ENCODE assay signal across 1 cellular context in genomic region chr11:61847914-61848581, GRCh38.
TF ChIP-seq lines count a peak whose summit lies in the region.

No MANE protein-coding gene starts in this region.

TF ChIP-seq in HEK293T, 16 proteins besides CTCF, POLR2A, EP300 and RAD21 (continued from another document):
- TF ChIP-seq ARNT (IDR thresholded peaks at IDR 0.05) (no peak), CTBP1 (IDR thresholded peaks at IDR 0.05; ENCODE audit: borderline replicate concordance) (no peak), FOXK2 (IDR thresholded peaks at IDR 0.05) (no peak), L3MBTL2 (conservative IDR thresholded peaks at IDR 0.05) (no peak), ELF4 (IDR thresholded peaks at IDR 0.05) (no peak), TARDBP (IDR thresholded peaks at IDR 0.05) (no peak), FOXM1 (IDR thresholded peaks at IDR 0.05; ENCODE audit: borderline replicate concordance) (no peak), PKNOX1 (IDR thresholded peaks at IDR 0.05) (no peak)
